21 cellular contexts compared by ENCODE assay signal in the genomic region with DNA sequence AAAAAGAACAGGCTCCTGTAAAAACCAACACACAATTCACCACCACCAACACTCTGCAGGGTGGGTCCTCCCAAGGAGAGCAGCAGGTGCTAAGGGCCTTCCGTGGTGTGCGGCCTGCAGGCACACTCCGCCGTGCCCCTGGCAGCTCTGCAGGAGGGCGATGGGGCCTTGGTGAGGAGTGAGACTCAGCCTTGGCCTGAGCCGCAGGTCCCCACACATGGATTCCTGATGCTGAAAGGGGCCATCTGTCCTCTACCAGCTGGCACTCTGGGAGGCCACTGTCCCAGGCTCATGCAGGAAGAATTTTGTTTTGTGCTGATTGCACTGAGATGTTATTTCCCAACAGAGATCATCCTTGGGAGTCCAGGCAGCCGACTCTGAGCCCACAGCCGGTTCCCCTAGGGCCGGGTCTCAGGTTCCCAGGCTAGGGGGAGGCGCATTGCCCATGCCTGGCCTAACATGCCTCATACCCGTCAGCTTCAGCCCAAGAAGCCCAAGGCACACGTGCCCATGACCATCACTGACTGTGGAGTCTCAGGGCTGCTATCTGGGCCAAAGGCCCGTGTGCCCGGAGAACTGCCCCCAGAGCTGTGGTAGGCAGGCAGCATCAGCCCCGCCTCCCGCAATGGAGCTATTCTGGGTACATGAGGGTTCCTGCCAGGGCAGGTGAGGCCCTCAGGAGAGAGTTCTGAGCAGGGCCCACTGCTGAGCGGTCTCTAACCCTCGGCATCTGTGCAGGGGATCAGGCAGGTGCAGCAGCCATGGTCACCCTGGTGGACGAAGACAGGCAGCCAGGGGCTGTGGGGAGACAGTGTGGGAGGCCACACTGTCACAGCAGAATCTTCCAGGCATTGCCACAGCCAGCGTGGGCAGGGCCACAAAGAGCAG.
"Had no signal": no experiment of that assay in that cellular context is flagged by ENCODE, and none has a peak within 500 bp of the region (broad histone marks: within the 10 kb centered on the region; RNA-seq: fewer than 3 reads in every experiment).

No MANE protein-coding gene starts in this region.

- H3K27ac ChIP-seq: brain microvascular endothelial cell, colonic mucosa, tibial artery, uterus had no signal

- FAIRE-seq: frontal cortex had no signal

- ATAC-seq: activated naive CD8-positive, alpha-beta T cell treated with anti-CD3 and anti-CD28 coated beads, Interleukin-2, amount 50 U/mL, for 24 hours; stimulated activated naive CD8-positive, alpha-beta T cell treated with anti-CD3 and anti-CD28 coated beads, Interleukin-15, Interleukin-2, amounts not matched to agents 100 U/mL and 50 U/mL, for 24 hours had no signal

- H3K36me3 ChIP-seq: brain microvascular endothelial cell, colonic mucosa, tibial artery, uterus had no signal

- H3K9me3 ChIP-seq: colonic mucosa had no signal

- H3K4me3 ChIP-seq: colonic mucosa, tibial artery, uterus had no signal

- DNase-seq: activated CD4-positive, alpha-beta T cell treated with anti-CD3 and anti-CD28 coated beads, Interleukin-2, amount 10 ng/mL, durations not matched to agents 24 days and 14 days; activated CD8-positive, alpha-beta memory T cell treated with anti-CD3 and anti-CD28 coated beads, Interleukin-2, amount 50 U/mL, for 4 hours; activated effector memory CD4-positive, alpha-beta T cell treated with Interleukin-2 at 50 U/mL for 16 hours; activated naive CD4-positive, alpha-beta T cell treated with anti-CD3 and anti-CD28 coated beads, Interleukin-2, amount 10 ng/mL, durations not matched to agents 7 days and 5 days; activated naive CD8-positive, alpha-beta T cell treated with anti-CD3 and anti-CD28 coated beads, Interleukin-2, amount 50 U/mL, for 24 hours; activated T-cell treated with anti-CD3 and anti-CD28 coated beads, Interleukin-2, amount 50 U/mL, for 48 hours; anterior cingulate cortex; brain microvascular endothelial cell; central memory CD4-positive, alpha-beta T cell; colonic mucosa; erythroblast; head of caudate nucleus; mesendoderm; nucleus accumbens; retina; stimulated activated naive CD8-positive, alpha-beta T cell treated with anti-CD3 and anti-CD28 coated beads, Interleukin-15, Interleukin-2, amounts not matched to agents 100 U/mL and 50 U/mL, for 24 hours; substantia nigra; T1000; tibial artery; uterus had no signal

- H3K27me3 ChIP-seq: brain microvascular endothelial cell, colonic mucosa, tibial artery, uterus had no signal

- H3K4me1 ChIP-seq: colonic mucosa, tibial artery had no signal
